Comparison of ENCODE assay signal across 1 cellular context in the genomic region with DNA sequence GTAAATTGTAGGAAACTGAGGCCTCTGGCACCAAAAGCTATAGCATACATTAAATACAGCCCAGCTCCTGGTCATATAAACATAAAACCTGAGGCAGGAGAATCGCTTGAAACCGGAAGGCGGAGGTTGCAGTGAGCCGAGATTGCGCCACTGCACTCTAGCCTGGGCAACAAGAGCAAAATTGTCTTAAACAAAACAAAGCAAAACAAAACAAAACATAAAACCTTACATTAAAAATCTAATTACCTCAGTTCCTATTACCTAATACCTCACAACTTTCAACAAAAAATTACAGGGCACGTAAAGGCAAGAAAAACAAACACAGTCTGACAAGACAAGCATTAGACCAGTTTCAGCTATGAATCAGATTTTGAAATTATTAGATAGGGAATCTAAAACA.
TF ChIP-seq lines count a peak whose summit lies in the region.

No MANE protein-coding gene starts in this region.

TF ChIP-seq in K562, 482 proteins besides CTCF, POLR2A, EP300 and RAD21 (continued from another document):
- TF ChIP-seq, protein P1, sequence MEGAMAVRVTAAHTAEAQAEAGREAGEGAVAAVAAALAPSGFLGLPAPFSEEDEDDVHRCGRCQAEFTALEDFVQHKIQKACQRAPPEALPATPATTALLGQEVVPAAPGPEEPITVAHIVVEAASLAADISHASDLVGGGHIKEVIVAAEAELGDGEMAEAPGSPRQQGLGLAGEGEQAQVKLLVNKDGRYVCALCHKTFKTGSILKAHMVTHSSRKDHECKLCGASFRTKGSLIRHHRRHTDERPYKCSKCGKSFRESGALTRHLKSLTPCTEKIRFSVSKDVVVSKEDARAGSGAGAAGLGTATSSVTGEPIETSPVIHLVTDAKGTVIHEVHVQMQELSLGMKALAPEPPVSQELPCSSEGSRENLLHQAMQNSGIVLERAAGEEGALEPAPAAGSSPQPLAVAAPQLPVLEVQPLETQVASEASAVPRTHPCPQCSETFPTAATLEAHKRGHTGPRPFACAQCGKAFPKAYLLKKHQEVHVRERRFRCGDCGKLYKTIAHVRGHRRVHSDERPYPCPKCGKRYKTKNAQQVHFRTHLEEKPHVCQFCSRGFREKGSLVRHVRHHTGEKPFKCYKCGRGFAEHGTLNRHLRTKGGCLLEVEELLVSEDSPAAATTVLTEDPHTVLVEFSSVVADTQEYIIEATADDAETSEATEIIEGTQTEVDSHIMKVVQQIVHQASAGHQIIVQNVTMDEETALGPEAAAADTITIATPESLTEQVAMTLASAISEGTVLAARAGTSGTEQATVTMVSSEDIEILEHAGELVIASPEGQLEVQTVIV (CRISPR knock-in tag; IDR thresholded peaks at IDR 0.05; ENCODE audit: borderline replicate concordance): no peak
- TF ChIP-seq, protein P2, sequence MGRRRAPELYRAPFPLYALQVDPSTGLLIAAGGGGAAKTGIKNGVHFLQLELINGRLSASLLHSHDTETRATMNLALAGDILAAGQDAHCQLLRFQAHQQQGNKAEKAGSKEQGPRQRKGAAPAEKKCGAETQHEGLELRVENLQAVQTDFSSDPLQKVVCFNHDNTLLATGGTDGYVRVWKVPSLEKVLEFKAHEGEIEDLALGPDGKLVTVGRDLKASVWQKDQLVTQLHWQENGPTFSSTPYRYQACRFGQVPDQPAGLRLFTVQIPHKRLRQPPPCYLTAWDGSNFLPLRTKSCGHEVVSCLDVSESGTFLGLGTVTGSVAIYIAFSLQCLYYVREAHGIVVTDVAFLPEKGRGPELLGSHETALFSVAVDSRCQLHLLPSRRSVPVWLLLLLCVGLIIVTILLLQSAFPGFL (CRISPR knock-in tag; IDR thresholded peaks at IDR 0.05): no peak
- TF ChIP-seq STAT5A (IDR thresholded peaks at IDR 0.05; ENCODE audit: borderline replicate concordance, low read length): no peak
- TF ChIP-seq NFIC (IDR thresholded peaks at IDR 0.05): no peak
- no peak for TF ChIP-seq ZNF316 (IDR thresholded peaks at IDR 0.05)
- no peak for TF ChIP-seq GABPB2 (CRISPR knock-in tag; conservative IDR thresholded peaks at IDR 0.05)
- TF ChIP-seq, protein P3, sequence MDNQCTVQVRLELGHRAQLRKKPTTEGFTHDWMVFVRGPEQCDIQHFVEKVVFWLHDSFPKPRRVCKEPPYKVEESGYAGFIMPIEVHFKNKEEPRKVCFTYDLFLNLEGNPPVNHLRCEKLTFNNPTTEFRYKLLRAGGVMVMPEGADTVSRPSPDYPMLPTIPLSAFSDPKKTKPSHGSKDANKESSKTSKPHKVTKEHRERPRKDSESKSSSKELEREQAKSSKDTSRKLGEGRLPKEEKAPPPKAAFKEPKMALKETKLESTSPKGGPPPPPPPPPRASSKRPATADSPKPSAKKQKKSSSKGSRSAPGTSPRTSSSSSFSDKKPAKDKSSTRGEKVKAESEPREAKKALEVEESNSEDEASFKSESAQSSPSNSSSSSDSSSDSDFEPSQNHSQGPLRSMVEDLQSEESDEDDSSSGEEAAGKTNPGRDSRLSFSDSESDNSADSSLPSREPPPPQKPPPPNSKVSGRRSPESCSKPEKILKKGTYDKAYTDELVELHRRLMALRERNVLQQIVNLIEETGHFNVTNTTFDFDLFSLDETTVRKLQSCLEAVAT (IDR thresholded peaks at IDR 0.05): peak in 1 of 2 experiments; percentile 44; a peak in 1 of 4 replicates
- no peak for TF ChIP-seq POU5F1 (IDR thresholded peaks at IDR 0.05; ENCODE audit: borderline replicate concordance, low read depth, low read length, partially characterized antibody)
- TF ChIP-seq ESRRA (IDR thresholded peaks at IDR 0.05; ENCODE audit: borderline replicate concordance, low read depth): no peak
- TF ChIP-seq, protein P4, sequence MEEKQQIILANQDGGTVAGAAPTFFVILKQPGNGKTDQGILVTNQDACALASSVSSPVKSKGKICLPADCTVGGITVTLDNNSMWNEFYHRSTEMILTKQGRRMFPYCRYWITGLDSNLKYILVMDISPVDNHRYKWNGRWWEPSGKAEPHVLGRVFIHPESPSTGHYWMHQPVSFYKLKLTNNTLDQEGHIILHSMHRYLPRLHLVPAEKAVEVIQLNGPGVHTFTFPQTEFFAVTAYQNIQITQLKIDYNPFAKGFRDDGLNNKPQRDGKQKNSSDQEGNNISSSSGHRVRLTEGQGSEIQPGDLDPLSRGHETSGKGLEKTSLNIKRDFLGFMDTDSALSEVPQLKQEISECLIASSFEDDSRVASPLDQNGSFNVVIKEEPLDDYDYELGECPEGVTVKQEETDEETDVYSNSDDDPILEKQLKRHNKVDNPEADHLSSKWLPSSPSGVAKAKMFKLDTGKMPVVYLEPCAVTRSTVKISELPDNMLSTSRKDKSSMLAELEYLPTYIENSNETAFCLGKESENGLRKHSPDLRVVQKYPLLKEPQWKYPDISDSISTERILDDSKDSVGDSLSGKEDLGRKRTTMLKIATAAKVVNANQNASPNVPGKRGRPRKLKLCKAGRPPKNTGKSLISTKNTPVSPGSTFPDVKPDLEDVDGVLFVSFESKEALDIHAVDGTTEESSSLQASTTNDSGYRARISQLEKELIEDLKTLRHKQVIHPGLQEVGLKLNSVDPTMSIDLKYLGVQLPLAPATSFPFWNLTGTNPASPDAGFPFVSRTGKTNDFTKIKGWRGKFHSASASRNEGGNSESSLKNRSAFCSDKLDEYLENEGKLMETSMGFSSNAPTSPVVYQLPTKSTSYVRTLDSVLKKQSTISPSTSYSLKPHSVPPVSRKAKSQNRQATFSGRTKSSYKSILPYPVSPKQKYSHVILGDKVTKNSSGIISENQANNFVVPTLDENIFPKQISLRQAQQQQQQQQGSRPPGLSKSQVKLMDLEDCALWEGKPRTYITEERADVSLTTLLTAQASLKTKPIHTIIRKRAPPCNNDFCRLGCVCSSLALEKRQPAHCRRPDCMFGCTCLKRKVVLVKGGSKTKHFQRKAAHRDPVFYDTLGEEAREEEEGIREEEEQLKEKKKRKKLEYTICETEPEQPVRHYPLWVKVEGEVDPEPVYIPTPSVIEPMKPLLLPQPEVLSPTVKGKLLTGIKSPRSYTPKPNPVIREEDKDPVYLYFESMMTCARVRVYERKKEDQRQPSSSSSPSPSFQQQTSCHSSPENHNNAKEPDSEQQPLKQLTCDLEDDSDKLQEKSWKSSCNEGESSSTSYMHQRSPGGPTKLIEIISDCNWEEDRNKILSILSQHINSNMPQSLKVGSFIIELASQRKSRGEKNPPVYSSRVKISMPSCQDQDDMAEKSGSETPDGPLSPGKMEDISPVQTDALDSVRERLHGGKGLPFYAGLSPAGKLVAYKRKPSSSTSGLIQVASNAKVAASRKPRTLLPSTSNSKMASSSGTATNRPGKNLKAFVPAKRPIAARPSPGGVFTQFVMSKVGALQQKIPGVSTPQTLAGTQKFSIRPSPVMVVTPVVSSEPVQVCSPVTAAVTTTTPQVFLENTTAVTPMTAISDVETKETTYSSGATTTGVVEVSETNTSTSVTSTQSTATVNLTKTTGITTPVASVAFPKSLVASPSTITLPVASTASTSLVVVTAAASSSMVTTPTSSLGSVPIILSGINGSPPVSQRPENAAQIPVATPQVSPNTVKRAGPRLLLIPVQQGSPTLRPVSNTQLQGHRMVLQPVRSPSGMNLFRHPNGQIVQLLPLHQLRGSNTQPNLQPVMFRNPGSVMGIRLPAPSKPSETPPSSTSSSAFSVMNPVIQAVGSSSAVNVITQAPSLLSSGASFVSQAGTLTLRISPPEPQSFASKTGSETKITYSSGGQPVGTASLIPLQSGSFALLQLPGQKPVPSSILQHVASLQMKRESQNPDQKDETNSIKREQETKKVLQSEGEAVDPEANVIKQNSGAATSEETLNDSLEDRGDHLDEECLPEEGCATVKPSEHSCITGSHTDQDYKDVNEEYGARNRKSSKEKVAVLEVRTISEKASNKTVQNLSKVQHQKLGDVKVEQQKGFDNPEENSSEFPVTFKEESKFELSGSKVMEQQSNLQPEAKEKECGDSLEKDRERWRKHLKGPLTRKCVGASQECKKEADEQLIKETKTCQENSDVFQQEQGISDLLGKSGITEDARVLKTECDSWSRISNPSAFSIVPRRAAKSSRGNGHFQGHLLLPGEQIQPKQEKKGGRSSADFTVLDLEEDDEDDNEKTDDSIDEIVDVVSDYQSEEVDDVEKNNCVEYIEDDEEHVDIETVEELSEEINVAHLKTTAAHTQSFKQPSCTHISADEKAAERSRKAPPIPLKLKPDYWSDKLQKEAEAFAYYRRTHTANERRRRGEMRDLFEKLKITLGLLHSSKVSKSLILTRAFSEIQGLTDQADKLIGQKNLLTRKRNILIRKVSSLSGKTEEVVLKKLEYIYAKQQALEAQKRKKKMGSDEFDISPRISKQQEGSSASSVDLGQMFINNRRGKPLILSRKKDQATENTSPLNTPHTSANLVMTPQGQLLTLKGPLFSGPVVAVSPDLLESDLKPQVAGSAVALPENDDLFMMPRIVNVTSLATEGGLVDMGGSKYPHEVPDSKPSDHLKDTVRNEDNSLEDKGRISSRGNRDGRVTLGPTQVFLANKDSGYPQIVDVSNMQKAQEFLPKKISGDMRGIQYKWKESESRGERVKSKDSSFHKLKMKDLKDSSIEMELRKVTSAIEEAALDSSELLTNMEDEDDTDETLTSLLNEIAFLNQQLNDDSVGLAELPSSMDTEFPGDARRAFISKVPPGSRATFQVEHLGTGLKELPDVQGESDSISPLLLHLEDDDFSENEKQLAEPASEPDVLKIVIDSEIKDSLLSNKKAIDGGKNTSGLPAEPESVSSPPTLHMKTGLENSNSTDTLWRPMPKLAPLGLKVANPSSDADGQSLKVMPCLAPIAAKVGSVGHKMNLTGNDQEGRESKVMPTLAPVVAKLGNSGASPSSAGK (IDR thresholded peaks at IDR 0.05): no peak
- TF ChIP-seq POLR3A (IDR thresholded peaks at IDR 0.05; ENCODE audit: borderline replicate concordance, extremely low read depth, insufficient read depth, insufficient read length): no peak
- TF ChIP-seq EWSR1 (IDR thresholded peaks at IDR 0.05; ENCODE audit: borderline replicate concordance, low read depth, partially characterized antibody): no peak
- no peak for TF ChIP-seq KDM1A (IDR thresholded peaks at IDR 0.05)
- TF ChIP-seq TCF7L2 (IDR thresholded peaks at IDR 0.05; ENCODE audit: low read depth, low read length): no peak
- TF ChIP-seq SAFB2 (IDR thresholded peaks at IDR 0.05; ENCODE audit: borderline replicate concordance, low read depth, low read length, severe bottlenecking): no peak
- TF ChIP-seq BCOR (IDR thresholded peaks at IDR 0.05): no peak
- TF ChIP-seq, protein P5, sequence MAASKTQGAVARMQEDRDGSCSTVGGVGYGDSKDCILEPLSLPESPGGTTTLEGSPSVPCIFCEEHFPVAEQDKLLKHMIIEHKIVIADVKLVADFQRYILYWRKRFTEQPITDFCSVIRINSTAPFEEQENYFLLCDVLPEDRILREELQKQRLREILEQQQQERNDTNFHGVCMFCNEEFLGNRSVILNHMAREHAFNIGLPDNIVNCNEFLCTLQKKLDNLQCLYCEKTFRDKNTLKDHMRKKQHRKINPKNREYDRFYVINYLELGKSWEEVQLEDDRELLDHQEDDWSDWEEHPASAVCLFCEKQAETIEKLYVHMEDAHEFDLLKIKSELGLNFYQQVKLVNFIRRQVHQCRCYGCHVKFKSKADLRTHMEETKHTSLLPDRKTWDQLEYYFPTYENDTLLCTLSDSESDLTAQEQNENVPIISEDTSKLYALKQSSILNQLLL (CRISPR knock-in tag; IDR thresholded peaks at IDR 0.05; ENCODE audit: borderline replicate concordance): no peak
- TF ChIP-seq, protein P6, sequence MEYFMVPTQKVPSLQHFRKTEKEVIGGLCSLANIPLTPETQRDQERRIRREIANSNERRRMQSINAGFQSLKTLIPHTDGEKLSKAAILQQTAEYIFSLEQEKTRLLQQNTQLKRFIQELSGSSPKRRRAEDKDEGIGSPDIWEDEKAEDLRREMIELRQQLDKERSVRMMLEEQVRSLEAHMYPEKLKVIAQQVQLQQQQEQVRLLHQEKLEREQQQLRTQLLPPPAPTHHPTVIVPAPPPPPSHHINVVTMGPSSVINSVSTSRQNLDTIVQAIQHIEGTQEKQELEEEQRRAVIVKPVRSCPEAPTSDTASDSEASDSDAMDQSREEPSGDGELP (CRISPR knock-in tag; IDR thresholded peaks at IDR 0.05; ENCODE audit: borderline replicate concordance): no peak
- no peak for TF ChIP-seq CEBPG (CRISPR knock-in tag; IDR thresholded peaks at IDR 0.05)
- TF ChIP-seq CEBPG (tag; conservative IDR thresholded peaks at IDR 0.05 in 1 of 2, IDR thresholded peaks at IDR 0.05 in 1 of 2): peak in 1 of 2 experiments; percentile 40; a peak in 2 of 4 replicates
- TF ChIP-seq ZNF324 (CRISPR knock-in tag; IDR thresholded peaks at IDR 0.05): no peak
- TF ChIP-seq CEBPB (tag; IDR thresholded peaks at IDR 0.05): peak; percentile 75
TF ChIP-seq in K562: peak in this region for 5.
